In genomic region chr5:74504463-74504862, GRCh38 we compare ENCODE assay signal across 31 cellular contexts.
"Had no signal": no experiment of that assay in that cellular context is flagged by ENCODE, and none has a peak within 500 bp of the region (broad histone marks: within the 10 kb centered on the region; RNA-seq: fewer than 3 reads in every experiment).

No MANE protein-coding gene starts in this region.

- H3K9me3 ChIP-seq: adrenal gland, ascending aorta, breast epithelium, colonic mucosa, esophagus squamous epithelium, gastroesophageal sphincter had no signal

- H3K4me3 Mint-ChIP-seq: activated CD4-positive, alpha-beta memory T cell treated with anti-CD3 and anti-CD28 coated beads, Interleukin-2, amount 10 ng/mL, durations not matched to agents 7 days and 5 days; activated CD4-positive, alpha-beta T cell treated with anti-CD3 and anti-CD28 coated beads, Interleukin-2, amount 10 ng/mL, durations not matched to agents 7 days and 5 days; activated naive CD4-positive, alpha-beta T cell treated with anti-CD3 and anti-CD28 coated beads for 36 hours; activated naive CD4-positive, alpha-beta T cell treated with anti-CD3 and anti-CD28 coated beads, Interleukin-2, amount 50 U/mL, for 24 hours; activated naive CD8-positive, alpha-beta T cell treated with anti-CD3 and anti-CD28 coated beads for 36 hours; activated naive CD8-positive, alpha-beta T cell treated with anti-CD3 and anti-CD28 coated beads, Interleukin-2, amount 50 U/mL, for 24 hours; activated T-cell treated with anti-CD3 and anti-CD28 coated beads, Interleukin-2, amount 50 U/mL, for 4 hours; activated T-helper 17 cell treated with anti-CD3 and anti-CD28 coated beads, Interleukin-2, amount 50 U/mL, for 72 hours; brain; T-helper 17 cell; T-helper 2 cell treated with Interferon-gamma antibody and Interleukin-4, amounts not matched to agents 5 μg/mL and 100 μg/mL, for 36 hours; WTC11 had no signal

- H3K4me1 Mint-ChIP-seq: activated CD4-positive, alpha-beta memory T cell treated with anti-CD3 and anti-CD28 coated beads, Interleukin-2, amount 10 ng/mL, durations not matched to agents 7 days and 5 days; activated CD4-positive, alpha-beta T cell treated with anti-CD3 and anti-CD28 coated beads, Interleukin-2, amount 10 ng/mL, durations not matched to agents 7 days and 5 days; activated naive CD4-positive, alpha-beta T cell treated with anti-CD3 and anti-CD28 coated beads, Interleukin-2, amount 50 U/mL, for 24 hours; activated naive CD8-positive, alpha-beta T cell treated with anti-CD3 and anti-CD28 coated beads for 36 hours; activated naive CD8-positive, alpha-beta T cell treated with anti-CD3 and anti-CD28 coated beads, Interleukin-2, amount 50 U/mL, for 24 hours; activated T-helper 17 cell treated with anti-CD3 and anti-CD28 coated beads, Interleukin-2, amount 50 U/mL, for 72 hours; T-helper 17 cell had no signal

- H3K27ac ChIP-seq: adrenal gland, ascending aorta, breast epithelium, cardiac muscle cell, colonic mucosa, epithelial cell of prostate, esophagus squamous epithelium, gastroesophageal sphincter had no signal

- H3K27ac Mint-ChIP-seq: activated CD4-positive, alpha-beta memory T cell treated with anti-CD3 and anti-CD28 coated beads, Interleukin-2, amount 10 ng/mL, durations not matched to agents 7 days and 5 days; activated CD4-positive, alpha-beta T cell treated with anti-CD3 and anti-CD28 coated beads, Interleukin-2, amount 10 ng/mL, durations not matched to agents 7 days and 5 days; activated naive CD4-positive, alpha-beta T cell treated with anti-CD3 and anti-CD28 coated beads for 36 hours; activated naive CD4-positive, alpha-beta T cell treated with anti-CD3 and anti-CD28 coated beads, Interleukin-2, amount 50 U/mL, for 24 hours; activated naive CD8-positive, alpha-beta T cell treated with anti-CD3 and anti-CD28 coated beads for 36 hours; activated naive CD8-positive, alpha-beta T cell treated with anti-CD3 and anti-CD28 coated beads, Interleukin-2, amount 50 U/mL, for 24 hours; activated T-helper 17 cell treated with anti-CD3 and anti-CD28 coated beads, Interleukin-2, amount 50 U/mL, for 72 hours; brain; T-helper 17 cell; T-helper 2 cell treated with Interferon-gamma antibody and Interleukin-4, amounts not matched to agents 5 μg/mL and 100 μg/mL, for 36 hours; WTC11 had no signal

- H3K27me3 Mint-ChIP-seq: activated CD4-positive, alpha-beta memory T cell treated with anti-CD3 and anti-CD28 coated beads, Interleukin-2, amount 10 ng/mL, durations not matched to agents 7 days and 5 days; activated CD4-positive, alpha-beta T cell treated with anti-CD3 and anti-CD28 coated beads, Interleukin-2, amount 10 ng/mL, durations not matched to agents 7 days and 5 days; activated naive CD4-positive, alpha-beta T cell treated with anti-CD3 and anti-CD28 coated beads, Interleukin-2, amount 50 U/mL, for 24 hours; activated naive CD8-positive, alpha-beta T cell treated with anti-CD3 and anti-CD28 coated beads for 36 hours; activated naive CD8-positive, alpha-beta T cell treated with anti-CD3 and anti-CD28 coated beads, Interleukin-2, amount 50 U/mL, for 24 hours; brain had no signal

- DNase-seq: activated CD4-positive, alpha-beta memory T cell treated with anti-CD3 and anti-CD28 coated beads, Interleukin-2, amount 10 ng/mL, durations not matched to agents 7 days and 5 days; activated CD4-positive, alpha-beta T cell treated with anti-CD3 and anti-CD28 coated beads for 1 hour; activated CD4-positive, alpha-beta T cell treated with anti-CD3 and anti-CD28 coated beads for 4 hours; activated CD4-positive, alpha-beta T cell treated with anti-CD3 and anti-CD28 coated beads, Interleukin-2, amount 10 ng/mL, durations not matched to agents 7 days and 5 days; activated CD4-positive, alpha-beta T cell treated with anti-CD3 and anti-CD28 coated beads, Interleukin-2, amount 50 U/mL, for 4 hours; activated effector memory CD4-positive, alpha-beta T cell treated with anti-CD3 and anti-CD28 coated beads, Interleukin-2, amount 50 U/mL, for 16 hours; activated naive CD4-positive, alpha-beta T cell treated with anti-CD3 and anti-CD28 coated beads for 36 hours; activated naive CD8-positive, alpha-beta T cell treated with anti-CD3 and anti-CD28 coated beads for 36 hours; activated naive CD8-positive, alpha-beta T cell treated with anti-CD3 and anti-CD28 coated beads, Interleukin-2, amount 50 U/mL, for 24 hours; activated T-cell treated with anti-CD3 and anti-CD28 coated beads, Interleukin-2, amount 50 U/mL, for 4 hours; adrenal gland; amygdala; central memory CD4-positive, alpha-beta T cell; cerebellar nuclear complex; colonic mucosa; effector CD8-positive, alpha-beta T cell; esophagus squamous epithelium; foreskin melanocyte; T-helper 1 cell; T-helper 17 cell; T1000 had no signal

- H3K9me3 Mint-ChIP-seq: activated CD4-positive, alpha-beta memory T cell treated with anti-CD3 and anti-CD28 coated beads, Interleukin-2, amount 10 ng/mL, durations not matched to agents 7 days and 5 days; activated CD4-positive, alpha-beta T cell treated with anti-CD3 and anti-CD28 coated beads, Interleukin-2, amount 10 ng/mL, durations not matched to agents 7 days and 5 days; activated naive CD4-positive, alpha-beta T cell treated with anti-CD3 and anti-CD28 coated beads for 36 hours; activated naive CD4-positive, alpha-beta T cell treated with anti-CD3 and anti-CD28 coated beads, Interleukin-2, amount 50 U/mL, for 24 hours; activated naive CD8-positive, alpha-beta T cell treated with anti-CD3 and anti-CD28 coated beads for 36 hours; activated naive CD8-positive, alpha-beta T cell treated with anti-CD3 and anti-CD28 coated beads, Interleukin-2, amount 50 U/mL, for 24 hours; activated T-cell treated with anti-CD3 and anti-CD28 coated beads, Interleukin-2, amount 50 U/mL, for 4 hours; activated T-helper 17 cell treated with anti-CD3 and anti-CD28 coated beads, Interleukin-2, amount 50 U/mL, for 72 hours; T-helper 2 cell treated with Interferon-gamma antibody and Interleukin-4, amounts not matched to agents 5 μg/mL and 100 μg/mL, for 36 hours had no signal

- H3K4me3 ChIP-seq: adrenal gland, ascending aorta, breast epithelium, cardiac muscle cell, colonic mucosa, esophagus squamous epithelium, gastroesophageal sphincter had no signal

- H3K36me3 Mint-ChIP-seq: activated naive CD4-positive, alpha-beta T cell treated with anti-CD3 and anti-CD28 coated beads, Interleukin-2, amount 50 U/mL, for 24 hours; activated naive CD8-positive, alpha-beta T cell treated with anti-CD3 and anti-CD28 coated beads for 36 hours; brain; WTC11 had no signal

- H3K4me1 ChIP-seq: adrenal gland, ascending aorta, breast epithelium, colonic mucosa, esophagus squamous epithelium had no signal

- H3K36me3 ChIP-seq: adrenal gland, ascending aorta, breast epithelium, cardiac muscle cell, colonic mucosa, esophagus squamous epithelium, gastroesophageal sphincter had no signal
